In the genomic region with DNA sequence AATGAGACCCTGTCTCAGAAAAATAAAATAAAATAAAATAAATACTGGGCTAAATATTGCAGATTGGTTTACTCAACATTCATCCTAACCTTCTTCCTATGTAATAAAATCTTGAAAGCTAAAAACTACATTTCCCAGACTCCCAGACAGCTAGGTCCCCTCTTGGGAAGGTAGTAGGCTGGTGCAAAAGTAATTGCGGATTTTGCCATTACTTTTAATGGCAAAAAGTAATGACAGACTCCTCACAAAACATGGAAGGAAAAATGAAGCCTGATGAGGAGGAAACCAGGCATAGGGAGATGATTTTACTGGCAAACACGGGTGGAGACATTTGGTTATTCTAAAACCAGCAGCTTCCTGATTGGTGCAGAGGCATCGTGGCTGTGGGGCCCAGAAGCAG, we compare ENCODE assay signal across 24 cellular contexts.
"Had no signal": no experiment of that assay in that cellular context is flagged by ENCODE, and none has a peak within 500 bp of the region (broad histone marks: within the 10 kb centered on the region; RNA-seq: fewer than 3 reads in every experiment).

No MANE protein-coding gene starts in this region.

- FAIRE-seq: endometrium, islet of Langerhans, keratinocyte had no signal

- H3K9me3 ChIP-seq: colonic mucosa, esophagus squamous epithelium, gastrocnemius medialis, heart right ventricle, left lung, lower lobe of right lung, mucosa of descending colon had no signal

- H3K27ac ChIP-seq: colonic mucosa, epithelial cell of prostate, esophagus squamous epithelium, left lung, lower lobe of right lung had no signal

- H3K27me3 ChIP-seq: gastrocnemius medialis had no signal

- H3K36me3 ChIP-seq: colonic mucosa, esophagus squamous epithelium, gastrocnemius medialis, heart right ventricle, left lung, lower lobe of right lung had no signal

- H3K4me1 ChIP-seq: colonic mucosa, left lung had no signal

- H3K4me3 ChIP-seq: colonic mucosa, esophagus squamous epithelium, gastrocnemius medialis, heart right ventricle, left lung, lower lobe of right lung, mucosa of descending colon had no signal

- DNase-seq: colonic mucosa; cortex of kidney; effector CD8-positive, alpha-beta T cell; effector memory CD8-positive, alpha-beta T cell; endodermal cell; erythroblast; esophagus squamous epithelium; foreskin fibroblast; foreskin melanocyte; gastrocnemius medialis; glutamatergic neuron; heart right ventricle; hippocampal formation; left cardiac atrium; left lung; left ventricle myocardium superior; lower lobe of right lung; mesenchymal stem cell; mucosa of descending colon; naive B cell had no signal
